ENCODE assay signal across 1 cellular context in the genomic region with DNA sequence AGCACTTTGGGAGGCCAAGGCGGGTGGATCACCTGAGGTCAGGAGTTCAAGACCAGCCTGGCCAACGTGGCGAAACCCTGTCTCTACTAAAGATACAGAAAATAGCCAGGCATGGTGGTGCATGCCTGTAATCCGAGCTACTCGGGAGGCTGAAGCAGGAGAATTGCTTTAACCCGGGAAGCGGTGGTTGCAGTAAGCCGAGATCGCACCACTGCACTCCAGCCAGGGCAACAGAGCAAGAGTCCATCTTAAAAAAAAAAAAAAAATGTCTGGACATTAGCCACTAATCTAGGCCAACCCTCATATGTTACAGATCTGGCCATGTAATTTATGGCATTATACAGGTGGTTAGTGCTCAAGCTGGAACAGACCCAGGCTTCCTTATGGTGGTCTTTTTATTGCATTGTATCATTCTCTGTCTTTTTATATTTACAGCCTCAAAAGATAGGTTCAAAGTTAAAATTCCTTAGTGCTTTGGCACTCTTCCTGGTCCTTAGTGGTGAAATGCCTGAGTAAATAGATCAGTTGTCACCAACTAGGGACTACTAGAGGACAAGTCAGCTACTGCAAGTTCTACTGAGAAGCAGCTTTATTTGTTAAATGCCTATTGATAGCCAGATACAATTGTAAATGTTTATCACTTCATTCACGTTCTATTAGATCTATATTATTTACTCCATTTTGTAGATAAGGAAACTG.
TF ChIP-seq lines count a peak whose summit lies in the region.

No MANE protein-coding gene starts in this region.

TF ChIP-seq in GM12878, 131 proteins besides CTCF, POLR2A, EP300 and RAD21:
- TF ChIP-seq ESRRA (IDR thresholded peaks at IDR 0.05; ENCODE audit: low read length) = no peak
- TF ChIP-seq KDM1A (IDR thresholded peaks at IDR 0.05; ENCODE audit: borderline replicate concordance) = no peak
- no peak for TF ChIP-seq ATF2 (IDR thresholded peaks at IDR 0.05; ENCODE audit: low read length)
- TF ChIP-seq ETV6 (conservative IDR thresholded peaks at IDR 0.05 in 1 of 2, IDR thresholded peaks at IDR 0.05 in 1 of 2; ENCODE audit: borderline replicate concordance in 1 of 2, low read depth in 1 of 2) = no peak
- no peak for TF ChIP-seq TBL1XR1 (IDR thresholded peaks at IDR 0.05; ENCODE audit: low read depth, low read length)
- TF ChIP-seq ZBTB33 (IDR thresholded peaks at IDR 0.05) = no peak
- no peak for TF ChIP-seq KAT2A (conservative IDR thresholded peaks at IDR 0.05; ENCODE audit: control insufficient read depth, low read depth, low read length)
- no peak for TF ChIP-seq PBX3 (IDR thresholded peaks at IDR 0.05; ENCODE audit: insufficient replicate concordance, low read depth, low read length)
- no peak for TF ChIP-seq SIN3A (IDR thresholded peaks at IDR 0.05; ENCODE audit: low read depth, low read length)
- TF ChIP-seq ZNF217 (IDR thresholded peaks at IDR 0.05) = no peak
